ENCODE assay signal across 14 cellular contexts in the genomic region with DNA sequence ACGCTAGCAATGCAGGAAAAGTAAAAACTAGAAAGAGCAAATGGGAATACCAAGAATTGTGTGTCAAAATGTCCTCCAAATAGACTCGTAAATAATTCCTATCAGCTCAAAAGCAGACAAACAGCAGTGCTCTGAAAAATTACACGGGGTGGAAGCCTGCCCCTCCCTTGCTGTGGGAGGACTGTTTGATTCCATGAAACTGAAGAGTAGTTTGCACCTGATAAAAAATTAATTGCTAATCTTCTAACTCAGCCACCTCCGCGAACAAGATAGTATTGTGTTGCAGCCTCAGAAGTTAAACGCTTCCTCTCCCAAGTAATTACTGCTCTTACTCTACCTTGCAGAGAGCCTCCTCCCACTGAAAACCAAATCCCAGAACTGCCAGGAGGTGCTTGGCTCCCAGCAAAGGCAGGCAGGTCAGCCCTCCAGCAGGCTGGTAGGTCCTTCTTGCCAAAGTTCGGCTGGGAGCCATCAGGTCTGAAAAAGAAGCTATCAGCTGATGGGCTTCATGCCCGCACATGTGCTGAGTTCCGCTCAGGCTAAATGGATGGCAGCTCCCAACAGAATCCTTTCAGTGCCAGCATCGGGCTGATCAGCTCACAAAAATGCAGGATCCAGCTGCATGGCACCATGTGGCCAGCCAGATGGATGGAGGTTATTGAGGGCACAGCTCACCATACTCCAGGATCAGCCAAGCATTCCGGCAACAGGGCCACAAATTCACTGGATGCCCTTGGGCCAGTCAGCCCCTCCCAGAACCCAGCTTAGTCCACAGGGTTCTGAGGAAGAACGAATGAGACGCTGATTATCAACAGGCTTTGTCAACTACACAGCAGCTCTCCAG. TPM values are rescaled to one million over a fixed set of nuclear protein-coding genes. Genes with fewer than 3 reads are reported as not detected.
DNase-seq lines count a peak whose midpoint lies in the region; ATAC-seq and TF ChIP-seq lines count a peak whose summit lies in the region.
"Had no signal": no experiment of that assay in that cellular context is flagged by ENCODE, and none has a peak within 500 bp of the region (broad histone marks: within the 10 kb centered on the region; RNA-seq: fewer than 3 reads in every experiment).

No MANE protein-coding gene starts in this region.

- no peaks in the 10 kb centered on the region for H3K27me3 ChIP-seq in tibial nerve
- H3K27me3 ChIP-seq: gastroesophageal sphincter had no signal

- no peak for TF ChIP-seq CTCF in C4-2B (conservative IDR thresholded peaks at IDR 0.05)
- no peak for TF ChIP-seq CTCF in epithelial cell of esophagus (IDR thresholded peaks at IDR 0.05; ENCODE audit: insufficient read depth, low read depth, low read length, missing control alignments)
- TF ChIP-seq CTCF in tibial nerve (IDR thresholded peaks at IDR 0.05): no peak

- peaks cover 0 to 15% (median 0%) of the 10 kb centered on the region in 4 donors for H3K9me3 ChIP-seq in tibial nerve

- TF ChIP-seq POLR2A in tibial nerve (IDR thresholded peaks at IDR 0.05): no peak

- no peak for ATAC-seq in GM19023 (IDR thresholded peaks at IDR 0.05; ENCODE audit: unreplicated experiment)
- ATAC-seq: gastroesophageal sphincter, left colon had no signal

- peaks cover 0 to 80% (median 0%) of the 10 kb centered on the region in 3 donors for H3K36me3 ChIP-seq in tibial nerve

- H3K27ac ChIP-seq in C4-2B (peak overlapping the region; percentile 35), tibial nerve (no peak overlapping the region)
- H3K27ac ChIP-seq: gastroesophageal sphincter, SK-N-MC had no signal

- H3K4me3 ChIP-seq in epithelial cell of esophagus (ENCODE audit: low read length) (no peak overlapping the region), tibial nerve (no peak overlapping the region)
- H3K4me3 ChIP-seq: gastroesophageal sphincter, SK-N-MC had no signal

- 97 to 98% methylated on average over 11 to 13 of the region's 13 CpGs for WGBS in tibial nerve, 2 donors

- TF ChIP-seq EP300 in tibial nerve (IDR thresholded peaks at IDR 0.05): no peak

- DNase-seq in NCI-H2171 treated with DMSO at 0.1 percent for 48 hours (lab: John Stamatoyannopoulos, UW): peak; percentile 18
- peak; percentile 42 for DNase-seq in epithelial cell of esophagus (ENCODE audit: low read depth)
- DNase-seq in midbrain (lab: John Stamatoyannopoulos, UW): peak; percentile 11
- no peak for DNase-seq in tibial nerve (ENCODE audit: low spot score in 2 of 2)
- no peak for DNase-seq in activated CD4-positive, CD25-positive, alpha-beta regulatory T cell treated with anti-CD3 and anti-CD28 coated beads, Interleukin-2, amount 50 U/mL, for 72 hours
- no peak for DNase-seq in SHP77 (lab: John Stamatoyannopoulos, UW)
- DNase-seq: activated T-cell treated with anti-CD3 and anti-CD28 coated beads, Interleukin-2, amount 50 U/mL, for 24 hours; amniotic stem cell; GOT3; left colon had no signal

- no peaks in the 10 kb centered on the region for H3K4me1 ChIP-seq in tibial nerve

RNA-seq across cellular contexts. Expression of gene MAD1L1, which starts 37.1 kb away (rescaled TPM):
- total RNA-seq in tibial nerve: 100 to 1,000 TPM in 1 of 4 donors, 10 to 100 TPM in 3; 60.3 to 149 (median 73.7) TPM

RNA-seq across cellular contexts. Expression of gene MRM2, which starts 46.4 kb away (rescaled TPM):
- total RNA-seq in tibial nerve: 10 to 100 TPM; 13.4 to 24.7 (median 15.8) TPM

RNA-seq across cellular contexts. Expression of gene NUDT1, which starts 46.4 kb away (rescaled TPM):
- 10 to 100 TPM; 12.9 to 37.6 (median 26.6) TPM for total RNA-seq in tibial nerve

Comparison
In these comparisons a context has a peak if more than half of its experiments do, and no peak if none do; other contexts are left out.
1. DNase-seq: peak in NCI-H2171 treated with DMSO at 0.1 percent for 48 hours (single experiment), epithelial cell of esophagus (single experiment) and midbrain (single experiment); none in tibial nerve (0 of 2), activated CD4-positive, CD25-positive, alpha-beta regulatory T cell treated with anti-CD3 and anti-CD28 coated beads, Interleukin-2, amount 50 U/mL, for 72 hours (single experiment) and SHP77 (0 of 2).